9 cellular contexts compared by ENCODE assay signal in genomic region chr10:79349766-79350406, GRCh38. TPM values are rescaled to one million over a fixed set of nuclear protein-coding genes. Genes with fewer than 3 reads are reported as not detected.
DNase-seq lines count a peak whose midpoint lies in the region; ATAC-seq, FAIRE-seq and TF ChIP-seq lines count a peak whose summit lies in the region.
"Had no signal": no experiment of that assay in that cellular context is flagged by ENCODE, and none has a peak within 500 bp of the region (broad histone marks: within the 10 kb centered on the region; RNA-seq: fewer than 3 reads in every experiment).

No MANE protein-coding gene starts in this region.

- H2AFZ ChIP-seq in IMR-90 (replicated peaks; ENCODE audit: low read length, poor library complexity): peak overlapping the region; percentile 34
- no peak overlapping the region for H2AFZ ChIP-seq in K562 (ENCODE audit: low read depth, low read length)
- H2AFZ ChIP-seq in smooth muscle cell (ENCODE audit: low read depth): no peak overlapping the region

- no peak overlapping the region for H2BK120ac ChIP-seq in IMR-90 (ENCODE audit: low read depth, low read length)

- H2BK15ac ChIP-seq in IMR-90 (ENCODE audit: low read depth, low read length): no peak overlapping the region

- H2AK5ac ChIP-seq in IMR-90 (ENCODE audit: low read depth, low read length): no peak overlapping the region

- WGBS in IMR-90 (ENCODE audit: extremely low coverage in 2 of 2, insufficient read length in 1 of 2), 2 experiments: 100% methylated on average over 1 of the region's 6 CpGs; no CpG with 5 or more reads in 1 of the 2 experiments
- 69% methylated on average over 6 of the region's 6 CpGs for WGBS in K562 (ENCODE audit: insufficient coverage, low coverage, missing lambda C conversion rate)
- 94% methylated on average over 6 of the region's 6 CpGs for WGBS in smooth muscle cell (ENCODE audit: low lambda C conversion rate)

- 0 out of 2 replicates have a peak overlapping the region, but pooled peaks have one; percentile 16 for H3K4me2 ChIP-seq in IMR-90 (ENCODE audit: low read depth, low read length)
- H3K4me2 ChIP-seq in K562 (ENCODE audit: insufficient read depth, low read length): peak overlapping the region; percentile 88
- no peak overlapping the region for H3K4me2 ChIP-seq in smooth muscle cell

- H3K79me1 ChIP-seq in IMR-90 (ENCODE audit: low read depth in 1 of 2, low read length in 2 of 2): peaks cover 30 to 60% of the 10 kb centered on the region in 2 experiments

- H3K18ac ChIP-seq in IMR-90 (ENCODE audit: low read depth, low read length): no peak overlapping the region

- H3K14ac ChIP-seq in IMR-90 (replicated peaks; ENCODE audit: low read depth, low read length): no peak overlapping the region

- intact Hi-C loops in IMR-90 (cut with micrococcal nuclease) (no loop called here), K562 (cut with micrococcal nuclease) (no loop called here)

- peaks cover 26 to 55% (median 40%) of the 10 kb centered on the region in 3 donors for H3K4me1 Mint-ChIP-seq in CD8-positive, alpha-beta memory T cell
- peaks cover 33% of the 10 kb centered on the region for H3K4me1 Mint-ChIP-seq in nephron progenitor cell

- H3K9me1 ChIP-seq in IMR-90 (ENCODE audit: insufficient read depth, low read length) (peaks cover 24% of the 10 kb centered on the region), K562 (ENCODE audit: control insufficient read depth, insufficient read depth, low read length) (peaks cover 21% of the 10 kb centered on the region)

- peaks cover 53% of the 10 kb centered on the region for H4K20me1 ChIP-seq in IMR-90 (ENCODE audit: insufficient read depth, low read length)
- peaks cover 25% of the 10 kb centered on the region for H4K20me1 ChIP-seq in K562 (replicated peaks; ENCODE audit: control insufficient read depth, insufficient read depth, low read length)
- peaks cover 60% of the 10 kb centered on the region for H4K20me1 ChIP-seq in smooth muscle cell (ENCODE audit: low read depth)

- no peak overlapping the region for H3K4me3 ChIP-seq in CD8-positive, alpha-beta memory T cell (ENCODE audit: low read length)
- no peak overlapping the region for H3K4me3 ChIP-seq in IMR-90 (ENCODE audit: insufficient read depth, low read depth, low read length)
- no peak overlapping the region; the same call in 1 of the 2 replicates for H3K4me3 ChIP-seq in K562
- no peak overlapping the region for H3K4me3 ChIP-seq in smooth muscle cell

- no peak for FAIRE-seq in K562 (lab: Jason Lieb, UNC)

- BruUV-seq in IMR-90 (replicated peaks; lab: Mats Ljungman, UMichigan): no TSS peak
- no TSS peak for BruUV-seq in K562 (replicated peaks; lab: Mats Ljungman, UMichigan)

- no peak for ATAC-seq in IMR-90 (ENCODE audit: low read depth)
- no peak for ATAC-seq in K562
- ATAC-seq in HG03196 (IDR thresholded peaks at IDR 0.05; ENCODE audit: unreplicated experiment): no peak
- ATAC-seq: HCT116 had no signal

- no peak overlapping the region for H3K4ac ChIP-seq in IMR-90 (ENCODE audit: low read depth, low read length)

- H3K4me1 ChIP-seq in CD8-positive, alpha-beta memory T cell (ENCODE audit: insufficient read depth, low read length): peaks cover 28% of the 10 kb centered on the region
- H3K4me1 ChIP-seq in IMR-90 (ENCODE audit: control insufficient read depth, insufficient read depth, low read length): peaks cover 15% of the 10 kb centered on the region
- peaks cover 25 to 50% of the 10 kb centered on the region in 2 experiments for H3K4me1 ChIP-seq in K562 (replicated peaks in 1 of 2; ENCODE audit: control insufficient read depth in 2 of 2, insufficient read depth in 2 of 2, low read length in 2 of 2)
- peaks cover 7% of the 10 kb centered on the region for H3K4me1 ChIP-seq in smooth muscle cell (ENCODE audit: low read depth)

- peaks cover 56% of the 10 kb centered on the region for H3K36me3 ChIP-seq in CD8-positive, alpha-beta memory T cell (ENCODE audit: insufficient read depth, low read length)
- peaks cover 55% of the 10 kb centered on the region for H3K36me3 ChIP-seq in IMR-90 (ENCODE audit: control insufficient read depth, insufficient read depth, low read length)
- H3K36me3 ChIP-seq in K562 (ENCODE audit: control insufficient read depth, insufficient read depth, low read length): peaks cover 67% of the 10 kb centered on the region
- peaks cover 14% of the 10 kb centered on the region for H3K36me3 ChIP-seq in smooth muscle cell (ENCODE audit: low read depth)

- CTCF ChIA-PET in CD8-positive, alpha-beta memory T cell (lab: Charles Lee): no interaction called here
- CTCF ChIA-PET in IMR-90 (lab: Yijun Ruan, JAX) (no interaction called here), K562 (lab: Yijun Ruan, JAX; ENCODE audit: low intra/inter-chr PET ratio) (no interaction called here)

- no peak overlapping the region for H2BK20ac ChIP-seq in IMR-90 (ENCODE audit: low read depth, low read length)

- TF ChIP-seq POLR2A in IMR-90 (IDR thresholded peaks at IDR 0.05; ENCODE audit: low read depth, low read length) (no peak), K562 (conservative IDR thresholded peaks at IDR 0.05) (no peak)

- H3K56ac ChIP-seq in IMR-90 (ENCODE audit: extremely low read depth, insufficient read depth, low read length): no peak overlapping the region

- H4K5ac ChIP-seq in IMR-90 (ENCODE audit: low read depth, low read length): no peak overlapping the region

- H3K9me3 Mint-ChIP-seq in CD8-positive, alpha-beta memory T cell: no peaks in the 10 kb centered on the region
- H3K9me3 Mint-ChIP-seq in nephron progenitor cell: no peaks in the 10 kb centered on the region

- dilution Hi-C loops in IMR-90 (cut with HindIII; ENCODE audit: low sequenced_read_pairs, unreplicated experiment): no loop called here

- no peak overlapping the region for H2BK5ac ChIP-seq in IMR-90 (ENCODE audit: low read depth, low read length, poor library complexity, severe bottlenecking)

- peak overlapping the region in 4 of 7 donors; percentile 13 to 82 (median 56) for H3K4me3 Mint-ChIP-seq in CD8-positive, alpha-beta memory T cell
- H3K4me3 Mint-ChIP-seq in nephron progenitor cell: peak overlapping the region; percentile 15

- H3K9ac ChIP-seq in IMR-90 (ENCODE audit: low read depth, low read length) (no peak overlapping the region), K562 (ENCODE audit: insufficient read depth in 1 of 2, low read depth in 2 of 2, low read length in 2 of 2) (peak overlapping the region; percentile 95 to 99; a peak in 3 of 4 replicates), smooth muscle cell (ENCODE audit: low read depth) (no peak overlapping the region)

- TF ChIP-seq EP300 in K562 (IDR thresholded peaks at IDR 0.05; ENCODE audit: low read length): no peak

- H3K9me3 ChIP-seq in CD8-positive, alpha-beta memory T cell (ENCODE audit: low read length): no peaks in the 10 kb centered on the region
- H3K9me3 ChIP-seq in IMR-90 (ENCODE audit: control insufficient read depth, insufficient read depth, low read length): no peaks in the 10 kb centered on the region
- no peaks in the 10 kb centered on the region for H3K9me3 ChIP-seq in K562 (replicated peaks; ENCODE audit: control insufficient read depth, insufficient read depth, low read depth, low read length)
- H3K9me3 ChIP-seq in smooth muscle cell (replicated peaks; ENCODE audit: low read depth): no peaks in the 10 kb centered on the region

- peaks cover 9 to 65% (median 17%) of the 10 kb centered on the region in 3 donors for H3K36me3 Mint-ChIP-seq in CD8-positive, alpha-beta memory T cell
- H3K36me3 Mint-ChIP-seq in nephron progenitor cell (ENCODE audit: low read depth): peaks cover 44% of the 10 kb centered on the region

- TF ChIP-seq RAD21 in IMR-90 (IDR thresholded peaks at IDR 0.05; ENCODE audit: low read length) (no peak), K562 (CRISPR knock-in tag; conservative IDR thresholded peaks at IDR 0.05 in 1 of 2, IDR thresholded peaks at IDR 0.05 in 1 of 2) (no peak)

- no peak for DNase-seq in CD8-positive, alpha-beta memory T cell
- no peak for DNase-seq in IMR-90
- DNase-seq in K562 (ENCODE audit: extremely low read depth in 1 of 4, low spot score in 3 of 4): peak in 2 of 4 experiments; percentile 14 to 53
- peak; percentile 30 for DNase-seq in nephron progenitor cell
- DNase-seq in activated effector memory CD4-positive, alpha-beta T cell treated with Interleukin-2 at 50 U/mL for 16 hours: no peak
- DNase-seq in 8988T: no peak
- no peak for DNase-seq in smooth muscle cell (lab: John Stamatoyannopoulos, UW; ENCODE audit: unreplicated experiment)

- H3K79me2 ChIP-seq in K562 (ENCODE audit: control insufficient read depth, insufficient read depth, low read length) (peaks cover 39% of the 10 kb centered on the region), smooth muscle cell (ENCODE audit: low read depth) (peaks cover 17% of the 10 kb centered on the region)

- peak overlapping the region; percentile 22 to 92 (median 74) for H3K27ac Mint-ChIP-seq in CD8-positive, alpha-beta memory T cell
- peak overlapping the region; percentile 50 for H3K27ac Mint-ChIP-seq in nephron progenitor cell

- no peak overlapping the region for H2AK9ac ChIP-seq in IMR-90 (replicated peaks; ENCODE audit: low read depth, low read length, poor library complexity)

- H4K8ac ChIP-seq in IMR-90 (ENCODE audit: low read depth in 2 of 2, low read length in 2 of 2): no peak overlapping the region

- no peak overlapping the region for H4K91ac ChIP-seq in IMR-90 (ENCODE audit: insufficient read depth, low read depth, low read length)

- no peaks in the 10 kb centered on the region for H3F3A ChIP-seq in smooth muscle cell (ENCODE audit: low read depth)

- no peaks in the 10 kb centered on the region for H3K27me3 Mint-ChIP-seq in CD8-positive, alpha-beta memory T cell
- H3K27me3 Mint-ChIP-seq in nephron progenitor cell (ENCODE audit: low read depth, poor library complexity): peaks cover 3% of the 10 kb centered on the region

- H3K27ac ChIP-seq in CD8-positive, alpha-beta memory T cell (ENCODE audit: low read depth, low read length): no peak overlapping the region
- no peak overlapping the region for H3K27ac ChIP-seq in IMR-90 (ENCODE audit: insufficient read depth, low read length)
- peak overlapping the region; percentile 17; the same call in 1 of the 3 replicates for H3K27ac ChIP-seq in K562 (ENCODE audit: extremely low read depth, low read depth, low read length)
- H3K27ac ChIP-seq in smooth muscle cell (ENCODE audit: low read depth): no peak overlapping the region

- in situ Hi-C loops in IMR-90 (cut with MboI; ENCODE audit: low sequenced_read_pairs) (no loop called here), K562 (cut with MboI) (no loop called here)

- no peaks in the 10 kb centered on the region for H3K27me3 ChIP-seq in CD8-positive, alpha-beta memory T cell (ENCODE audit: insufficient read depth, low read length, poor library complexity, severe bottlenecking)
- no peaks in the 10 kb centered on the region for H3K27me3 ChIP-seq in IMR-90 (ENCODE audit: control insufficient read depth, insufficient read depth, low read length)
- H3K27me3 ChIP-seq in K562 (ENCODE audit: control insufficient read depth in 2 of 2, insufficient read depth in 2 of 2, low read length in 2 of 2): no peaks in the 10 kb centered on the region
- no peaks in the 10 kb centered on the region for H3K27me3 ChIP-seq in smooth muscle cell (ENCODE audit: low read depth)

- peak overlapping the region; percentile 67; the same call in 1 of the 2 replicates for H3K23ac ChIP-seq in IMR-90 (ENCODE audit: low read depth, low read length)

- POLR2A ChIA-PET in CD8-positive, alpha-beta memory T cell (lab: Charles Lee): no interaction called here
- POLR2A ChIA-PET in IMR-90 (lab: Charles Lee; ENCODE audit: unreplicated experiment): interaction anchor here (0.6 kb wide), 1 partner anchor 78 kb away, joined by 3 read pairs; no protein-coding TSS in a partner anchor
- POLR2A ChIA-PET in K562 (lab: Yijun Ruan, JAX): interaction anchor here (0.5 to 1.5 kb wide), 4 partner anchors 13 to 222 kb away, joined by 3 to 9 read pairs (median 4); no protein-coding TSS in a partner anchor

- TF ChIP-seq CTCF in IMR-90 (conservative IDR thresholded peaks at IDR 0.05; ENCODE audit: low read depth, low read length) (no peak), K562 (IDR thresholded peaks at IDR 0.05 in 2 of 3, conservative IDR thresholded peaks at IDR 0.05 in 1 of 3; ENCODE audit: insufficient read depth in 2 of 3, low read depth in 1 of 3, low read length in 3 of 3) (no peak), nephron progenitor cell (IDR thresholded peaks at IDR 0.05) (no peak), smooth muscle cell (IDR thresholded peaks at IDR 0.05; ENCODE audit: borderline replicate concordance, insufficient read depth, poor library complexity, severe bottlenecking) (no peak)

RNA-seq across cellular contexts. Expression of gene PPIF, which starts 2.6 kb away (rescaled TPM):
- total RNA-seq in CD8-positive, alpha-beta memory T cell: 100 to 1,000 TPM; 173 to 181 TPM
- polyA plus RNA-seq in CD8-positive, alpha-beta memory T cell: 13.7 TPM
- total RNA-seq in IMR-90 (2012; rRNA removed): 29.2 and 29.7 TPM in 2 replicates
- polyA plus RNA-seq in IMR-90 (2012; rRNA removed): 127 and 130 TPM in 2 replicates
- polyA plus RNA-seq in IMR-90 (2012; cell fraction: cytosol; rRNA removed): 113 and 150 TPM in 2 replicates
- 205 and 248 TPM in 2 replicates for polyA plus RNA-seq in IMR-90 (2012; cell fraction: nucleus; rRNA removed; ENCODE audit: low replicate concordance)
- total RNA-seq in K562 (2011; cell fraction: chromatin; rRNA removed; ENCODE audit: low replicate concordance): 96.3 and 215 TPM in 2 replicates
- 144 and 155 TPM in 2 replicates for total RNA-seq in K562 (2011; cell fraction: nucleolus; rRNA removed)
- 118 and 119 TPM in 2 replicates for total RNA-seq in K562 (2011; cell fraction: nucleoplasm; rRNA removed)
- total RNA-seq in K562 (2014; rRNA removed): 53.4 and 69.8 TPM in 2 replicates
- total RNA-seq in K562 (2014; rRNA removed; fragmentation: Illumina TruSeq; extraction: Trizol): 97.7 and 108 TPM in 2 replicates
- total RNA-seq in K562 (2015; rRNA removed; fragmentation: Illumina TruSeq; extraction: Trizol): 117 and 119 TPM in 2 replicates
- total RNA-seq in K562 (2021): 235 and 239 TPM in 2 replicates
- polyA plus RNA-seq in K562 (2011; rRNA removed): 148 and 175 TPM in 2 replicates
- 202 and 255 TPM in 2 replicates for polyA plus RNA-seq in K562 (2011; cell fraction: cytosol; rRNA removed)
- polyA plus RNA-seq in K562 (2011; cell fraction: nucleus; rRNA removed): 198 and 337 TPM in 2 replicates
- 180 and 222 TPM in 2 replicates for polyA plus RNA-seq in K562 (2012)
- 250 and 287 TPM in 2 replicates for polyA plus RNA-seq in K562 (2014; fragmentation: Illumina TruSeq; extraction: Trizol)
- polyA plus RNA-seq in K562 (2014; fragmentation: Nextera tagmentation; extraction: Ambion mirVana): 10 to 100 TPM; 40.9 to 51.1 TPM
- 154 and 168 TPM in 2 replicates for polyA plus RNA-seq in K562 (2014; rRNA removed)
- polyA minus RNA-seq in K562 (2011; rRNA and poly(A)+ RNA removed): 91.8 and 131 TPM in 2 replicates
- 98.9 and 104 TPM in 2 replicates for polyA minus RNA-seq in K562 (2011; cell fraction: cytosol; rRNA and poly(A)+ RNA removed)
- polyA minus RNA-seq in K562 (2011; cell fraction: nucleus; rRNA and poly(A)+ RNA removed): 116 and 136 TPM in 2 replicates
- total RNA-seq in smooth muscle cell: 24.3 and 28.5 TPM in 2 replicates
- 29.7 and 35.2 TPM in 2 replicates for polyA plus RNA-seq in smooth muscle cell

Comparison
In these comparisons a context has a peak if more than half of its experiments do, and no peak if none do; other contexts are left out.
1. H3K9ac ChIP-seq: peak in K562 (2 of 2); none in IMR-90 (single experiment) and smooth muscle cell (single experiment).